8 cellular contexts compared by ENCODE assay signal in the genomic region with DNA sequence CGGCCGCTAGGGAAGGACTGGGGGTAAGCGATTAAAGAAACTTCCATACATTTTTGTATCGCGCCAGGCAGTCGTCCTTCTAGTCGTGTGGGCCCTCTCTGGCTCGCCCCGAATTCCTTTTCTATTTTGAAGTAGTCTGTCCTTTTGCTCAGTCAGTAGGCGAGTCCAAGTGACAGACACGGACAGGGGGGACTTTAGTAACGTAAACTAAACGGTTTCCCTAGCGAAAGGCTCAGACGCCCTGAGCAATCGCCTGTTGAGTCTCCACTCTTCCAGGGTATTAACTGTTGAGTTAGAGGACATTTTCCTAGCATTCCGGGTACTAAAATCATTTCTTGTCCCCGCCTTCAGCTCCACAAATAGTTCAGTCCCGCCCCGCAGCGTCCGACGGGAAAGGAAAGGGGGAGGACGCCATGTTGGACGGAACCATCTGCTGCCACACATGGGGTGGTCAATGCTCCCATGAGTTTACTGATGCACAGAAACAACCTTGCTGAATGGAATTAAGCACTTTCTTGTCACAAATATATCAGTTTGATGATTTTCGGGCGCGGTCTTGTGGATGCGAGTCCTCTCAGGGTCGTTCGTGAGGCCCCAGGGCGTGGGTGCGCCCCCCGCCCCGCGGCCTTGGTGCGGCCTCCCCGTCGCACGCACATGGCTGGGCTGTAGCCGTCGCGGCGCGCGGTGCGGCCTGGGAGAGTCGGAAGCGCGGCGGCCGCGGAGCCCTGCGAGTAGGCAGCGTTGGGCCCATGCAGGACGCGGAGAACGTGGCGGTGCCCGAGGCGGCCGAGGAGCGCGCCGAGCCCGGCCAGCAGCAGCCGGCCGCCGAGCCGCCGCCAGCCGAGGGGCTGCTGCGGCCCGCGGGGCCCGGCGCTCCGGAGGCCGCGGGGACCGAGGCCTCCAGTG. TPM values are rescaled to one million over a fixed set of nuclear protein-coding genes. Genes with fewer than 3 reads are reported as not detected.
A peak's percentile ranks its signal among the peaks of the same experiment; 100 is the strongest.
DNase-seq lines count a peak whose midpoint lies in the region; FAIRE-seq and TF ChIP-seq lines count a peak whose summit lies in the region.

A gene (plus strand): TSS at position 655 of the 906 bp plus-strand sequence. CDS start 95 bp downstream, at position 750.

- H3K27ac Mint-ChIP-seq in nephron progenitor cell, result peak within 1 kb of the TSS; percentile 100
- H3K27ac Mint-ChIP-seq in stimulated activated naive CD8-positive, alpha-beta T cell treated with anti-CD3 and anti-CD28 coated beads, Interleukin-15, Interleukin-2, amounts not matched to agents 100 ng/mL and 50 ng/mL, for 24 hours, result peak within 1 kb of the TSS; percentile 100

- TF ChIP-seq CTCF in MM.1S (IDR thresholded peaks at IDR 0.05; ENCODE audit: low read length) (no peak), fibroblast of villous mesenchyme (IDR thresholded peaks at IDR 0.05; ENCODE audit: insufficient read depth, low read depth, low read length) (no peak), nephron progenitor cell (IDR thresholded peaks at IDR 0.05) (no peak)

- peak; percentile 83 for FAIRE-seq in G401.6 (lab: Jason Lieb, UNC)

- H3K4me2 ChIP-seq in MM.1S (ENCODE audit: low read depth, low read length), result peak within 1 kb of the TSS; percentile 80

- H3K27me3 ChIP-seq in MM.1S (replicated peaks; ENCODE audit: insufficient read depth, low read length), result no peaks in the 10 kb centered on the region

- peak within 1 kb of the TSS; percentile 100 for H3K9ac ChIP-seq in MM.1S (ENCODE audit: low read length)

- H3K79me2 ChIP-seq in MM.1S (ENCODE audit: low read length), result peaks cover 46% of the 10 kb centered on the region

- peaks cover 14% of the 10 kb centered on the region for H3K36me3 Mint-ChIP-seq in nephron progenitor cell (ENCODE audit: low read depth)
- peaks cover 35% of the 10 kb centered on the region for H3K36me3 Mint-ChIP-seq in stimulated activated naive CD8-positive, alpha-beta T cell treated with anti-CD3 and anti-CD28 coated beads, Interleukin-15, Interleukin-2, amounts not matched to agents 100 ng/mL and 50 ng/mL, for 24 hours (ENCODE audit: low read depth)

- peak within 1 kb of the TSS; percentile 95 for H3K4me3 Mint-ChIP-seq in nephron progenitor cell
- peak within 1 kb of the TSS; percentile 92 for H3K4me3 Mint-ChIP-seq in stimulated activated naive CD8-positive, alpha-beta T cell treated with anti-CD3 and anti-CD28 coated beads, Interleukin-15, Interleukin-2, amounts not matched to agents 100 ng/mL and 50 ng/mL, for 24 hours

- peaks cover 7% of the 10 kb centered on the region for H3F3A ChIP-seq in MM.1S (ENCODE audit: insufficient read depth, low read length)

- H3K27ac ChIP-seq in MM.1S (ENCODE audit: low read length), result peak within 1 kb of the TSS; percentile 95

- peaks cover 5% of the 10 kb centered on the region for H3K27me3 Mint-ChIP-seq in nephron progenitor cell (ENCODE audit: low read depth, poor library complexity)
- no peaks in the 10 kb centered on the region for H3K27me3 Mint-ChIP-seq in stimulated activated naive CD8-positive, alpha-beta T cell treated with anti-CD3 and anti-CD28 coated beads, Interleukin-15, Interleukin-2, amounts not matched to agents 100 ng/mL and 50 ng/mL, for 24 hours

- peak within 1 kb of the TSS; percentile 94 for H2AFZ ChIP-seq in MM.1S (ENCODE audit: low read length)

- H3K9me3 Mint-ChIP-seq in nephron progenitor cell, result peaks cover 3% of the 10 kb centered on the region
- no peaks in the 10 kb centered on the region for H3K9me3 Mint-ChIP-seq in stimulated activated naive CD8-positive, alpha-beta T cell treated with anti-CD3 and anti-CD28 coated beads, Interleukin-15, Interleukin-2, amounts not matched to agents 100 ng/mL and 50 ng/mL, for 24 hours

- H4K20me1 ChIP-seq in MM.1S (ENCODE audit: insufficient read depth, low read length), result peaks cover 30% of the 10 kb centered on the region

- H3K4me3 ChIP-seq in MM.1S (ENCODE audit: low read length) (peak within 1 kb of the TSS; percentile 89), fibroblast of villous mesenchyme (ENCODE audit: low read depth, low read length) (peak within 1 kb of the TSS; percentile 84)

- peaks cover 6% of the 10 kb centered on the region; the same call in 1 of the 2 replicates for H3K36me3 ChIP-seq in MM.1S (replicated peaks; ENCODE audit: insufficient read depth, low read length)

- no peaks in the 10 kb centered on the region for H3K9me2 ChIP-seq in MM.1S (replicated peaks; ENCODE audit: insufficient read depth, low read length)

- DNase-seq in HCEC 1CT, result peak; percentile 91
- peak; percentile 90 for DNase-seq in MM.1S
- DNase-seq in SHP77 treated with DMSO at 0.1 percent for 48 hours (lab: John Stamatoyannopoulos, UW), result peak; percentile 99
- peak; percentile 95 for DNase-seq in activated effector memory CD4-positive, alpha-beta T cell treated with anti-CD3 and anti-CD28 coated beads, Interleukin-2, amount 50 U/mL, for 16 hours
- DNase-seq in fibroblast of villous mesenchyme (ENCODE audit: low read depth), result peak; percentile 97
- peak; percentile 84 for DNase-seq in nephron progenitor cell

- H3K4me1 ChIP-seq in MM.1S (ENCODE audit: low read length), result peaks cover 13% of the 10 kb centered on the region

- H3K9me3 ChIP-seq in MM.1S (replicated peaks; ENCODE audit: insufficient read depth, low read length), result no peaks in the 10 kb centered on the region

- H3K4me1 Mint-ChIP-seq in nephron progenitor cell, result peaks cover 39% of the 10 kb centered on the region
- H3K4me1 Mint-ChIP-seq in stimulated activated naive CD8-positive, alpha-beta T cell treated with anti-CD3 and anti-CD28 coated beads, Interleukin-15, Interleukin-2, amounts not matched to agents 100 ng/mL and 50 ng/mL, for 24 hours (ENCODE audit: low read depth), result peaks cover 48% of the 10 kb centered on the region

RNA-seq across cellular contexts. Expression of the gene that starts here (rescaled TPM):
- 189 and 210 TPM in 2 replicates for total RNA-seq in fibroblast of villous mesenchyme

Comparison
In these comparisons a context has a peak if more than half of its experiments do, and no peak if none do; other contexts are left out.
1. Peak in every context shown above with its lines: DNase-seq, H3K4me3 ChIP-seq and H3K27ac ChIP-seq.